ENCODE assay signal across 18 cellular contexts in the genomic region with DNA sequence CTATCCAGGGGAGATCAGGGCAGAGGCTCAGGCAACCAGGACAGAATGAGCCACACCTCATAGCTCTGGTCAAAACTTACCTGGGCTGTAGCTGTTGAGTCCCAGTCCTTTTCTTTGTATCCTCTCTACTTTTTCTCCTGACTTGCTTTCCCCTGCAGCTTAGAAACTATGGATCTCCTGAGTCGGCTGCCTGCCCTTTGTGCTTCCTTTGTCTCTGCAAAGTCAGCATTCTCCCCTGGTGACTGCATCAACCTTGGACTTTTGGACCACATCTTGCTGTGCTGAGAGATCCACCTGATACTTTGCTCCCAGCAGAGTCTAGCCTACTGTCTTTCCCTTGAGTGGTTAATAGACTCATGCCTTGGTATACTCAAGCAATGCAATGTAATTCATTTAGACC.
DNase-seq lines count a peak whose midpoint lies in the region; ATAC-seq and TF ChIP-seq lines count a peak whose summit lies in the region.
"Had no signal": no experiment of that assay in that cellular context is flagged by ENCODE, and none has a peak within 500 bp of the region (broad histone marks: within the 10 kb centered on the region; RNA-seq: fewer than 3 reads in every experiment).

No MANE protein-coding gene starts in this region.

- H3K79me2 ChIP-seq in hepatocyte, result no peaks in the 10 kb centered on the region

- H3K4me3 Mint-ChIP-seq in central memory CD8-positive, alpha-beta T cell, result no peak overlapping the region
- H3K4me3 Mint-ChIP-seq: B cell; CD4-positive, CD25-positive, alpha-beta regulatory T cell; CD8-positive, alpha-beta T cell had no signal

- no peak overlapping the region for H2AFZ ChIP-seq in hepatocyte
- H2AFZ ChIP-seq: GM23248 had no signal

- no peak overlapping the region for H3K4me3 ChIP-seq in hepatocyte
- H3K4me3 ChIP-seq: BLaER1, GM23248 had no signal

- peak overlapping the region; percentile 30 for H3K4me2 ChIP-seq in hepatocyte
- H3K4me2 ChIP-seq: BLaER1 had no signal

- H3K9me2 ChIP-seq in hepatocyte (replicated peaks; ENCODE audit: insufficient read depth), result no peaks in the 10 kb centered on the region

- H3K27me3 ChIP-seq in hepatocyte, result no peaks in the 10 kb centered on the region
- H3K27me3 ChIP-seq: BLaER1 had no signal

- peaks cover 17% of the 10 kb centered on the region for H3K4me1 ChIP-seq in hepatocyte (ENCODE audit: insufficient read depth)
- H3K4me1 ChIP-seq: BLaER1 had no signal

- no peak for TF ChIP-seq CTCF in hepatocyte (IDR thresholded peaks at IDR 0.05; ENCODE audit: poor library complexity)

- no peaks in the 10 kb centered on the region for H3K4me1 Mint-ChIP-seq in central memory CD8-positive, alpha-beta T cell
- H3K4me1 Mint-ChIP-seq: B cell; CD4-positive, CD25-positive, alpha-beta regulatory T cell had no signal

- H3K9me3 Mint-ChIP-seq in central memory CD8-positive, alpha-beta T cell, result no peaks in the 10 kb centered on the region
- H3K9me3 Mint-ChIP-seq: CD4-positive, CD25-positive, alpha-beta regulatory T cell; CD8-positive, alpha-beta T cell had no signal

- no peaks in the 10 kb centered on the region for H3K36me3 Mint-ChIP-seq in central memory CD8-positive, alpha-beta T cell (ENCODE audit: insufficient read depth)
- H3K36me3 Mint-ChIP-seq: CD4-positive, CD25-positive, alpha-beta regulatory T cell; CD8-positive, alpha-beta T cell had no signal

- DNase-seq in central memory CD8-positive, alpha-beta T cell (ENCODE audit: low spot score in 2 of 2), result no peak
- DNase-seq in hepatocyte (ENCODE audit: low spot score), result peak; percentile 58
- DNase-seq in mucosa of gallbladder (ENCODE audit: low spot score), result peak; percentile 64
- DNase-seq in stimulated activated CD4-positive, alpha-beta T cell treated with anti-CD3 and anti-CD28 coated beads, Interleukin-15, amount 100 ng/mL, for 24 hours, result no peak
- no peak for DNase-seq in SK-N-DZ (ENCODE audit: low spot score)
- no peak for DNase-seq in anterior cingulate cortex (lab: John Stamatoyannopoulos, UW)
- DNase-seq: Caco-2; CD4-positive, CD25-positive, alpha-beta regulatory T cell; CD8-positive, alpha-beta T cell; DMS153; DND-41; GM23248; H7; HCEC 1CT had no signal

- ATAC-seq in central memory CD8-positive, alpha-beta T cell (replicated peaks; ENCODE audit: extremely low read depth, poor library complexity, severe bottlenecking), result no peak
- ATAC-seq in GM18511 (IDR thresholded peaks at IDR 0.05; ENCODE audit: unreplicated experiment), result no peak
- ATAC-seq: CD8-positive, alpha-beta T cell had no signal

- H3K36me3 ChIP-seq in hepatocyte (replicated peaks; ENCODE audit: insufficient read depth, low read depth), result no peaks in the 10 kb centered on the region
- H3K36me3 ChIP-seq: BLaER1 had no signal

- H3K27me3 Mint-ChIP-seq in central memory CD8-positive, alpha-beta T cell, result peaks cover 52% of the 10 kb centered on the region

- H3K9me3 ChIP-seq in hepatocyte (ENCODE audit: low read depth), result no peaks in the 10 kb centered on the region
- H3K9me3 ChIP-seq: BLaER1, Caco-2 had no signal

- peak overlapping the region; percentile 79 for H3K27ac ChIP-seq in hepatocyte
- H3K27ac ChIP-seq: BLaER1, C4-2B, GM23248 had no signal

- H3K27ac Mint-ChIP-seq in central memory CD8-positive, alpha-beta T cell (ENCODE audit: low read depth), result peak overlapping the region; percentile 42
- H3K27ac Mint-ChIP-seq: B cell; CD4-positive, CD25-positive, alpha-beta regulatory T cell; CD8-positive, alpha-beta T cell had no signal

- 76% methylated on average over 1 of the region's 1 CpG for WGBS in hepatocyte (ENCODE audit: low lambda C conversion rate, missing lambda C conversion rate)

- H4K20me1 ChIP-seq in hepatocyte (ENCODE audit: insufficient read depth, poor library complexity, severe bottlenecking), result no peaks in the 10 kb centered on the region
- H4K20me1 ChIP-seq: BLaER1 had no signal

Comparison
In these comparisons a context has a peak if more than half of its experiments do, and no peak if none do; other contexts are left out.
1. DNase-seq: peak in hepatocyte (single experiment) and mucosa of gallbladder (single experiment); none in central memory CD8-positive, alpha-beta T cell (0 of 2), stimulated activated CD4-positive, alpha-beta T cell treated with anti-CD3 and anti-CD28 coated beads, Interleukin-15, amount 100 ng/mL, for 24 hours (single experiment), SK-N-DZ (single experiment) and anterior cingulate cortex (0 of 58).